19 cellular contexts compared by ENCODE assay signal in genomic region chr2:26540306-26540705, GRCh38.
DNase-seq lines count a peak whose midpoint lies in the region; ATAC-seq, FAIRE-seq and TF ChIP-seq lines count a peak whose summit lies in the region.
"Had no signal": no experiment of that assay in that cellular context is flagged by ENCODE, and none has a peak within 500 bp of the region (broad histone marks: within the 10 kb centered on the region; RNA-seq: fewer than 3 reads in every experiment).

No MANE protein-coding gene starts in this region.

- no peak for ATAC-seq in upper lobe of right lung
- ATAC-seq: Panc1 had no signal

- no peak overlapping the region for H3K4me3 ChIP-seq in left ventricle myocardium inferior
- no peak overlapping the region for H3K4me3 ChIP-seq in WERI-Rb-1 (ENCODE audit: low read depth, low read length)
- no peak overlapping the region for H3K4me3 ChIP-seq in kidney (ENCODE audit: low read length in 2 of 2)
- no peak overlapping the region for H3K4me3 ChIP-seq in upper lobe of right lung
- H3K4me3 ChIP-seq: GM23248, SJCRH30 had no signal

- no peaks in the 10 kb centered on the region for H3K36me3 ChIP-seq in left ventricle myocardium inferior
- no peaks in the 10 kb centered on the region for H3K36me3 ChIP-seq in WERI-Rb-1
- H3K36me3 ChIP-seq in kidney (ENCODE audit: control insufficient read depth in 1 of 2, insufficient read depth in 2 of 2, low read length in 2 of 2): no peaks in the 10 kb centered on the region
- no peaks in the 10 kb centered on the region for H3K36me3 ChIP-seq in upper lobe of right lung
- H3K36me3 ChIP-seq: SJCRH30 had no signal

- TF ChIP-seq CTCF in left ventricle myocardium inferior (IDR thresholded peaks at IDR 0.05; ENCODE audit: borderline replicate concordance) (no peak), WERI-Rb-1 (IDR thresholded peaks at IDR 0.05; ENCODE audit: low read depth, low read length) (no peak), kidney (IDR thresholded peaks at IDR 0.05; ENCODE audit: borderline replicate concordance, extremely low read depth, insufficient read depth) (no peak), upper lobe of right lung (IDR thresholded peaks at IDR 0.05) (no peak)

- no peak for FAIRE-seq in kidney (lab: Jason Lieb, UNC)
- FAIRE-seq: GM12892, GM18507 had no signal

- DNase-seq in cardiac septum (ENCODE audit: low spot score): peak; percentile 50
- no peak for DNase-seq in left ventricle myocardium inferior
- peak; percentile 7 for DNase-seq in WERI-Rb-1
- DNase-seq in kidney: peak; percentile 46
- DNase-seq in upper lobe of right lung: peak; percentile 52
- DNase-seq in OCI-M2 (lab: John Stamatoyannopoulos, UW; ENCODE audit: unreplicated experiment): no peak
- DNase-seq in nucleus accumbens (lab: John Stamatoyannopoulos, UW): no peak
- DNase-seq: ACHN; C1 segment of cervical spinal cord; CD8-positive, alpha-beta memory T cell; GM23248; KBM-7; NCI-H1694; NCI-H2081 treated with DMSO at 0.1 percent for 48 hours; NCI-H82; SJCRH30 had no signal

- H3K27me3 ChIP-seq in left ventricle myocardium inferior (ENCODE audit: low read depth) (peaks cover 92% of the 10 kb centered on the region), WERI-Rb-1 (ENCODE audit: insufficient read depth, low read depth, severe bottlenecking) (no peaks in the 10 kb centered on the region), upper lobe of right lung (peaks cover 4% of the 10 kb centered on the region)
- H3K27me3 ChIP-seq: SJCRH30 had no signal

- intact Hi-C loops in cardiac septum (cut with DNase I) (no loop called here), left ventricle myocardium inferior (cut with micrococcal nuclease) (no loop called here), kidney (cut with DNase I) (no loop called here), upper lobe of right lung (cut with DNase I) (no loop called here)

- H3K4me1 ChIP-seq in left ventricle myocardium inferior: no peaks in the 10 kb centered on the region
- H3K4me1 ChIP-seq in kidney (ENCODE audit: control insufficient read depth in 1 of 2, insufficient read depth in 1 of 2, low read depth in 1 of 2, low read length in 2 of 2): no peaks in the 10 kb centered on the region
- no peaks in the 10 kb centered on the region for H3K4me1 ChIP-seq in upper lobe of right lung

- H3K9me3 ChIP-seq in left ventricle myocardium inferior (replicated peaks) (no peaks in the 10 kb centered on the region), WERI-Rb-1 (ENCODE audit: severe bottlenecking) (no peaks in the 10 kb centered on the region), kidney (ENCODE audit: control insufficient read depth in 1 of 2, low read length in 2 of 2) (no peaks in the 10 kb centered on the region), upper lobe of right lung (no peaks in the 10 kb centered on the region)
- H3K9me3 ChIP-seq: SJCRH30 had no signal

- H3K9ac ChIP-seq in kidney (ENCODE audit: low read length in 2 of 2): no peak overlapping the region
- H3K9ac ChIP-seq: GM23248 had no signal

- H3K27ac ChIP-seq in left ventricle myocardium inferior (replicated peaks): no peak overlapping the region
- H3K27ac ChIP-seq in WERI-Rb-1: no peak overlapping the region
- no peak overlapping the region for H3K27ac ChIP-seq in kidney (ENCODE audit: low read depth in 2 of 2, low read length in 2 of 2)
- no peak overlapping the region for H3K27ac ChIP-seq in upper lobe of right lung
- H3K27ac ChIP-seq: GM23248, SJCRH30 had no signal

Comparison
In these comparisons a context has a peak if more than half of its experiments do, and no peak if none do; other contexts are left out.
1. DNase-seq: peak in cardiac septum (single experiment), WERI-Rb-1 (single experiment), kidney (single experiment) and upper lobe of right lung (single experiment); none in left ventricle myocardium inferior (single experiment), OCI-M2 (single experiment) and nucleus accumbens (0 of 56).